Comparison of ENCODE assay signal across 18 cellular contexts in the genomic region with DNA sequence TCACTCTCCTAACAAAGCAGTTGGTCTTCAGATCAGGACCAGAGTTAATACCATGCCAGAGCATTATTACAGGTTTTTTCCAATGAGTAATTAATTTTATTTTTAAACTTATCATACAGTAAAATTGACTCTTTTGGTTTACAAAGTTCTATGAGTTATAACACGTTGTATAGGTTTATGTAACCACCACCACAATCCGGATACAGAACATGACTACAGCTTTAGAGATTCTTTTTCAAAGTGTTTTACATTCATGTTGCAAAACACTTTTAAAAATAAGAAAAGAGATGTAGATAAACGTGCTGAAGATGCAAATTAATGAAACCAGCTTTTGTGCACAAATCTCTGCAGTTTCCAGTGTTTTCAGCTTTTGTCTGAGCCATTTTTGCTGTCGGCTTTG. TPM values are rescaled to one million over a fixed set of nuclear protein-coding genes. Genes with fewer than 3 reads are reported as not detected.
DNase-seq lines count a peak whose midpoint lies in the region; ATAC-seq and TF ChIP-seq lines count a peak whose summit lies in the region.
"Had no signal": no experiment of that assay in that cellular context is flagged by ENCODE, and none has a peak within 500 bp of the region (broad histone marks: within the 10 kb centered on the region; RNA-seq: fewer than 3 reads in every experiment).

No MANE protein-coding gene starts in this region.

- H3K9me3 ChIP-seq in PC-9 (ENCODE audit: insufficient read depth, low read depth) (no peaks in the 10 kb centered on the region), endodermal cell (ENCODE audit: control insufficient read depth, low read length) (no peaks in the 10 kb centered on the region), mesenchymal stem cell (ENCODE audit: control insufficient read depth, low read length) (no peaks in the 10 kb centered on the region)
- H3K9me3 ChIP-seq: ovary, sigmoid colon had no signal

- peaks cover 21% of the 10 kb centered on the region for H3K4me1 Mint-ChIP-seq in endodermal cell

- H2BK5ac ChIP-seq in mesenchymal stem cell (ENCODE audit: low read depth, low read length, poor library complexity, severe bottlenecking) = no peak overlapping the region

- H3K4me1 ChIP-seq in PC-9 (replicated peaks; ENCODE audit: insufficient read depth) (peaks cover 15% of the 10 kb centered on the region), endodermal cell (ENCODE audit: control insufficient read depth, insufficient read depth, low read length) (peaks cover 2% of the 10 kb centered on the region), mesenchymal stem cell (ENCODE audit: control insufficient read depth, insufficient read depth, low read depth, low read length) (peaks cover 12% of the 10 kb centered on the region)

- 73 to 81% methylated on average over 2 to 4 of the region's 4 CpGs for WGBS in endodermal cell (ENCODE audit: insufficient coverage in 1 of 2, insufficient read length in 1 of 2), 2 experiments
- 33% methylated on average over 2 of the region's 4 CpGs for WGBS in mesenchymal stem cell

- no peaks in the 10 kb centered on the region for H4K20me1 ChIP-seq in PC-9 (ENCODE audit: insufficient read depth)

- no peak for ATAC-seq in GM19397 (IDR thresholded peaks at IDR 0.05; ENCODE audit: unreplicated experiment)
- no peak for ATAC-seq in GM18868 (IDR thresholded peaks at IDR 0.05; ENCODE audit: unreplicated experiment)
- ATAC-seq: activated naive CD8-positive, alpha-beta T cell treated with anti-CD3 and anti-CD28 coated beads, Interleukin-2, amount 50 U/mL, for 24 hours; left colon had no signal

- CTCF ChIA-PET in PC-9 (lab: Charles Lee) = no interaction called here

- no peaks in the 10 kb centered on the region for H3K9me3 Mint-ChIP-seq in endodermal cell
- H3K9me3 Mint-ChIP-seq: activated naive CD8-positive, alpha-beta T cell treated with anti-CD3 and anti-CD28 coated beads, Interleukin-2, amount 50 U/mL, for 24 hours; T-helper 2 cell treated with Interferon-gamma antibody and Interleukin-4, amounts not matched to agents 5 μg/mL and 100 μg/mL, for 36 hours had no signal

- H3K4me3 Mint-ChIP-seq in endodermal cell = peak overlapping the region; percentile 99
- H3K4me3 Mint-ChIP-seq: activated naive CD8-positive, alpha-beta T cell treated with anti-CD3 and anti-CD28 coated beads, Interleukin-2, amount 50 U/mL, for 24 hours; T-helper 2 cell treated with Interferon-gamma antibody and Interleukin-4, amounts not matched to agents 5 μg/mL and 100 μg/mL, for 36 hours had no signal

- intact Hi-C loops in PC-9 (cut with micrococcal nuclease; ENCODE audit: unreplicated experiment) = loop anchor here (2.0 to 10.0 kb wide), 6 partner anchors 35 to 693 kb away; no protein-coding TSS in a partner anchor

- DNase-seq in AG10803 (ENCODE audit: low read depth) = no peak
- DNase-seq in PC-9 = no peak
- DNase-seq in endodermal cell = no peak
- DNase-seq in mesenchymal stem cell = no peak
- DNase-seq in activated effector memory CD4-positive, alpha-beta T cell treated with Interleukin-2 at 50 U/mL for 16 hours = no peak
- no peak for DNase-seq in NOMO-1 treated with DMSO at 0.1 percent for 48 hours (lab: John Stamatoyannopoulos, UW; ENCODE audit: unreplicated experiment)
- DNase-seq: activated CD4-positive, CD25-positive, alpha-beta regulatory T cell treated with anti-CD3 and anti-CD28 coated beads, Interleukin-2, amount 50 U/mL, for 72 hours; activated naive CD8-positive, alpha-beta T cell treated with anti-CD3 and anti-CD28 coated beads, Interleukin-2, amount 50 U/mL, for 24 hours; left colon; NCI-H1417; NCI-H524 treated with DMSO at 0.1 percent for 48 hours; ovary; SHP77 treated with DMSO at 0.1 percent for 48 hours; sigmoid colon; stimulated activated CD4-positive, alpha-beta T cell treated with anti-CD3 and anti-CD28 coated beads, Interleukin-2, amount 100 ng/mL, for 48 hours had no signal

- no peak overlapping the region for H3K14ac ChIP-seq in mesenchymal stem cell (ENCODE audit: low read length in 2 of 2)

- no peak overlapping the region for H3K18ac ChIP-seq in mesenchymal stem cell (ENCODE audit: low read depth in 1 of 2, low read length in 2 of 2)

- no peak overlapping the region for H3K23ac ChIP-seq in mesenchymal stem cell (ENCODE audit: low read length in 2 of 2)

- no TSS peak for BruUV-seq in PC-9 (replicated peaks; lab: Mats Ljungman, UMichigan)

- no peaks in the 10 kb centered on the region for H3K9me2 ChIP-seq in PC-9 (ENCODE audit: insufficient read depth)

- peaks cover 10% of the 10 kb centered on the region for H3K36me3 Mint-ChIP-seq in endodermal cell (ENCODE audit: low read depth)

- H2AFZ ChIP-seq in PC-9 = no peak overlapping the region
- no peak overlapping the region for H2AFZ ChIP-seq in mesenchymal stem cell (ENCODE audit: low read depth, low read length)

- H3K4me3 ChIP-seq in AG10803 (ENCODE audit: low read length) (peak overlapping the region; percentile 89), PC-9 (peak overlapping the region; percentile 87; the same call in 1 of the 2 replicates), endodermal cell (ENCODE audit: low read length) (no peak overlapping the region), mesenchymal stem cell (ENCODE audit: insufficient read depth in 1 of 2, low read depth in 1 of 2, low read length in 2 of 2) (peak overlapping the region in 1 of 2 experiments; percentile 88)

- H3F3A ChIP-seq in PC-9 (ENCODE audit: insufficient read depth, low read depth) = no peaks in the 10 kb centered on the region; the same call in 1 of the 2 replicates

- no peak overlapping the region for H2BK15ac ChIP-seq in mesenchymal stem cell (ENCODE audit: low read depth, poor library complexity, severe bottlenecking)

- no peak overlapping the region for H3K27ac Mint-ChIP-seq in endodermal cell
- H3K27ac Mint-ChIP-seq: activated naive CD8-positive, alpha-beta T cell treated with anti-CD3 and anti-CD28 coated beads, Interleukin-2, amount 50 U/mL, for 24 hours; T-helper 2 cell treated with Interferon-gamma antibody and Interleukin-4, amounts not matched to agents 5 μg/mL and 100 μg/mL, for 36 hours had no signal

- H3K4ac ChIP-seq in mesenchymal stem cell (ENCODE audit: low read depth in 1 of 2, low read length in 2 of 2) = no peak overlapping the region

- no peak overlapping the region for H4K8ac ChIP-seq in mesenchymal stem cell (ENCODE audit: low read length)

- TF ChIP-seq CTCF in AG10803 (conservative IDR thresholded peaks at IDR 0.05; ENCODE audit: low read length) = no peak
- TF ChIP-seq CTCF in PC-9 (conservative IDR thresholded peaks at IDR 0.05) = no peak
- TF ChIP-seq CTCF in endodermal cell (conservative IDR thresholded peaks at IDR 0.05) = no peak

- no peak overlapping the region for H4K91ac ChIP-seq in mesenchymal stem cell (ENCODE audit: low read length)

- H3K27me3 ChIP-seq in PC-9 (ENCODE audit: insufficient read depth, low read depth) (no peaks in the 10 kb centered on the region), endodermal cell (ENCODE audit: control insufficient read depth, insufficient read depth, low read length, poor library complexity, severe bottlenecking) (no peaks in the 10 kb centered on the region), mesenchymal stem cell (ENCODE audit: control insufficient read depth in 1 of 2, insufficient read depth in 1 of 2, low read length in 2 of 2) (peaks cover 0 to 5% of the 10 kb centered on the region in 2 experiments)
- H3K27me3 ChIP-seq: ovary had no signal

- no peak overlapping the region for H2BK12ac ChIP-seq in mesenchymal stem cell (ENCODE audit: low read length in 2 of 2)

- H3K27ac ChIP-seq in PC-9 = no peak overlapping the region
- no peak overlapping the region for H3K27ac ChIP-seq in endodermal cell (ENCODE audit: low read depth, low read length)
- H3K27ac ChIP-seq in mesenchymal stem cell (ENCODE audit: low read length, poor library complexity, severe bottlenecking) = no peak overlapping the region
- H3K27ac ChIP-seq: ovary had no signal

- no peak overlapping the region for H2BK120ac ChIP-seq in mesenchymal stem cell (ENCODE audit: low read depth, low read length)

- H3K4me2 ChIP-seq in PC-9 (peak overlapping the region; percentile 89), mesenchymal stem cell (ENCODE audit: low read length, poor library complexity, severe bottlenecking) (no peak overlapping the region)

- H3K36me3 ChIP-seq in PC-9 (ENCODE audit: low read depth) = peaks cover 8% of the 10 kb centered on the region; the same call in 1 of the 2 replicates
- peaks cover 14% of the 10 kb centered on the region for H3K36me3 ChIP-seq in endodermal cell (ENCODE audit: control insufficient read depth, insufficient read depth, low read length)
- H3K36me3 ChIP-seq in mesenchymal stem cell (ENCODE audit: control insufficient read depth in 1 of 2, insufficient read depth in 2 of 2, low read depth in 1 of 2, low read length in 2 of 2) = peaks cover 11 to 20% of the 10 kb centered on the region in 2 experiments
- H3K36me3 ChIP-seq: ovary, sigmoid colon had no signal

- peaks cover 9% of the 10 kb centered on the region for H3K79me1 ChIP-seq in mesenchymal stem cell (replicated peaks; ENCODE audit: low read length, poor library complexity, severe bottlenecking)

- H3K27me3 Mint-ChIP-seq in endodermal cell (ENCODE audit: insufficient read depth) = peaks cover 14% of the 10 kb centered on the region

- POLR2A ChIA-PET in PC-9 (lab: Charles Lee; ENCODE audit: unreplicated experiment) = no interaction called here

- no peak overlapping the region for H2AK5ac ChIP-seq in mesenchymal stem cell (ENCODE audit: low read length, severe bottlenecking)

- H3K79me2 ChIP-seq in PC-9 (ENCODE audit: low read depth) = peaks cover 23% of the 10 kb centered on the region

- H3K9ac ChIP-seq in endodermal cell (ENCODE audit: extremely low read depth, low read length, poor library complexity, severe bottlenecking) (no peak overlapping the region), mesenchymal stem cell (ENCODE audit: low read length) (peak overlapping the region; percentile 92)

RNA-seq across cellular contexts. Expression of a gene that starts 1.5 kb away (rescaled TPM):
- 42.5 and 44.6 TPM in 2 replicates for total RNA-seq in PC-9 (2021)
- 10 to 100 TPM; 34.0 to 39.1 TPM for total RNA-seq in endodermal cell
- polyA plus RNA-seq in endodermal cell (2013, experiment 1 of 2) = 207 TPM
- 174 TPM for polyA plus RNA-seq in endodermal cell (2013, experiment 2 of 2)
- polyA plus RNA-seq in mesenchymal stem cell (2013, experiment 1 of 2) = 55.2 TPM
- 56.5 TPM for polyA plus RNA-seq in mesenchymal stem cell (2013, experiment 2 of 2)
